ENCODE assay signal across 8 cellular contexts in genomic region chr20:45347936-45348809, GRCh38. TPM values are rescaled to one million over a fixed set of nuclear protein-coding genes. Genes with fewer than 3 reads are reported as not detected.
DNase-seq lines count a peak whose midpoint lies in the region; ATAC-seq and TF ChIP-seq lines count a peak whose summit lies in the region.

A gene with protein sequence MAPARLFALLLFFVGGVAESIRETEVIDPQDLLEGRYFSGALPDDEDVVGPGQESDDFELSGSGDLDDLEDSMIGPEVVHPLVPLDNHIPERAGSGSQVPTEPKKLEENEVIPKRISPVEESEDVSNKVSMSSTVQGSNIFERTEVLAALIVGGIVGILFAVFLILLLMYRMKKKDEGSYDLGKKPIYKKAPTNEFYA (minus strand): TSS chr20:45348424. CDS start chr20:45348384, 40 bp downstream.

- ATAC-seq in GM21737 (IDR thresholded peaks at IDR 0.05; ENCODE audit: unreplicated experiment) = no peak
- ATAC-seq in HG02884 (IDR thresholded peaks at IDR 0.05; ENCODE audit: unreplicated experiment) = no peak

- intact Hi-C loops in colonic mucosa (cut with DNase I) = no loop called here

- no peaks in the 10 kb centered on the region for H3K27me3 ChIP-seq in colonic mucosa

- H3K9ac ChIP-seq in colonic mucosa (ENCODE audit: low read depth in 2 of 2, low read length in 2 of 2) = peak within 1 kb of the TSS; percentile 87 to 100

- no peaks in the 10 kb centered on the region for H3K9me3 ChIP-seq in colonic mucosa

- TF ChIP-seq POLR2A in NB4 (IDR thresholded peaks at IDR 0.05; ENCODE audit: extremely low read depth, insufficient read length) = peak; percentile 65

- no peak for TF ChIP-seq CTCF in NB4 (IDR thresholded peaks at IDR 0.05; ENCODE audit: low read depth, low read length)
- no peak for TF ChIP-seq CTCF in colonic mucosa (IDR thresholded peaks at IDR 0.05)

- peak within 1 kb of the TSS; percentile 69 for H3K4me3 ChIP-seq in NB4 (ENCODE audit: low read depth, low read length)
- peak within 1 kb of the TSS; percentile 79 for H3K4me3 ChIP-seq in colonic mucosa

- DNase-seq in EL (peak; percentile 80), NB4 (ENCODE audit: low read depth) (peak; percentile 76), colonic mucosa (peak; percentile 83), left kidney (ENCODE audit: low read depth, low spot score) (peak; percentile 75)
- DNase-seq in activated CD4-positive, alpha-beta T cell treated with anti-CD3 and anti-CD28 coated beads for 48 hours = peak; percentile 74
- DNase-seq in stimulated activated CD4-positive, alpha-beta T cell treated with anti-CD3 and anti-CD28 coated beads, Interleukin-4, amount 100 ng/mL, for 1 hour = peak; percentile 71

- H3K36me3 ChIP-seq in colonic mucosa = no peaks in the 10 kb centered on the region

- peaks cover 11% of the 10 kb centered on the region for H3K4me1 ChIP-seq in colonic mucosa

- peak within 1 kb of the TSS; percentile 93 for H3K27ac ChIP-seq in colonic mucosa

RNA-seq across cellular contexts. Expression of the gene that starts here (rescaled TPM):
- total RNA-seq in colonic mucosa = 100 to 1,000 TPM in 1 of 2 donors, 10 to 100 TPM in 1; 70.9 to 146 TPM
